9 cellular contexts compared by ENCODE assay signal in the genomic region with DNA sequence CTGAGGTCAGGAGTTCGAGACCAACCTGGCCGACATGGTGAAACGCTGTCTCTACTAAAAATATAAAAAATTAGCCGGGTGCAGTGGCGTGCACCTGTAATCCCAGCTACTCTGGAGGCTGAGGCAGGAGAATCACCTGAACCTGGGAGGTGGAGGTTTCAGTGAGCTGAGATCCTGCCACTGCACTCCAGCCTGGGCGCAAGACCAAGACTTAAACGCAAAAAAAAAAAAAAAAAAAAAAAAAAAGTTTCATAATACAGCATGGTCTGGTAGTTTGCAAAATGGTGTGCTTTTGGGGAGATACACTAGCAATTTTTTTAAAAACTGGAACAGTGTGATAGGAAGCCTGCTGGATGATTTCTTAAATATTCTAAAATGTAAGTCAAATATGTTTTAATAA. TPM values are rescaled to one million over a fixed set of nuclear protein-coding genes. Genes with fewer than 3 reads are reported as not detected.
A peak's percentile ranks its signal among the peaks of the same experiment; 100 is the strongest.
DNase-seq lines count a peak whose midpoint lies in the region; ATAC-seq, FAIRE-seq and TF ChIP-seq lines count a peak whose summit lies in the region.
"Not testable (repeated sequence)": the region's sequence is repeated elsewhere in the genome, so short reads cannot be mapped to it uniquely, and the experiment has no call there.
"Had no signal": no experiment of that assay in that cellular context is flagged by ENCODE, and none has a peak within 500 bp of the region (broad histone marks: within the 10 kb centered on the region; RNA-seq: fewer than 3 reads in every experiment).

No MANE protein-coding gene starts in this region.

- not testable (repeated sequence) for H4K5ac ChIP-seq in H1 (ENCODE audit: insufficient read length, low read depth, low read length)

- H3K36me3 Mint-ChIP-seq in T-helper 17 cell (ENCODE audit: low read depth), result not testable (repeated sequence)
- H3K36me3 Mint-ChIP-seq in activated T-cell treated with anti-CD3 and anti-CD28 coated beads, Interleukin-2, amount 50 U/mL, for 24 hours (ENCODE audit: low read depth), result peaks cover 90% of the 10 kb centered on the region
- peaks cover 51% of the 10 kb centered on the region for H3K36me3 Mint-ChIP-seq in activated naive CD4-positive, alpha-beta T cell treated with anti-CD3 and anti-CD28 coated beads, Interleukin-2, amount 50 U/mL, for 24 hours
- H3K36me3 Mint-ChIP-seq in neural crest cell (ENCODE audit: low read depth) (peaks cover 59% of the 10 kb centered on the region), type B pancreatic cell (peaks cover 68% of the 10 kb centered on the region)

- not testable (repeated sequence) for H2BK15ac ChIP-seq in H1 (ENCODE audit: low read length)

- peak; percentile 9 for DNase-seq in DND-41
- DNase-seq in T-helper 17 cell; activated T-cell treated with anti-CD3 and anti-CD28 coated beads, Interleukin-2, amount 50 U/mL, for 24 hours; H1 (ENCODE audit: low read depth in 1 of 2, low spot score in 2 of 2); neural crest cell (ENCODE audit: low read depth, low spot score); type B pancreatic cell (ENCODE audit: extremely low spot score, unreplicated experiment): not testable (repeated sequence)

- not testable (repeated sequence) for H4K8ac ChIP-seq in H1 (ENCODE audit: extremely low read depth, insufficient read depth, low read length)

- not testable (repeated sequence) for FAIRE-seq in H1 (lab: Jason Lieb, UNC)

- H3F3A ChIP-seq in Loucy (ENCODE audit: low read depth), result peaks cover 11% of the 10 kb centered on the region; the same call in 1 of the 2 replicates

- not testable (repeated sequence) for H2AK5ac ChIP-seq in H1 (ENCODE audit: low read depth, low read length)

- not testable (repeated sequence) for ATAC-seq in DND-41 (ENCODE audit: insufficient read depth, low read depth); T-helper 17 cell

- not testable (repeated sequence) for H2BK20ac ChIP-seq in H1 (ENCODE audit: low read length)

- H3K27ac Mint-ChIP-seq in T-helper 17 cell, result peak overlapping the region; percentile 14
- peak overlapping the region; percentile 83 for H3K27ac Mint-ChIP-seq in activated T-cell treated with anti-CD3 and anti-CD28 coated beads, Interleukin-2, amount 50 U/mL, for 24 hours
- H3K27ac Mint-ChIP-seq in activated naive CD4-positive, alpha-beta T cell treated with anti-CD3 and anti-CD28 coated beads, Interleukin-2, amount 50 U/mL, for 24 hours, result peak overlapping the region; percentile 68
- not testable (repeated sequence) for H3K27ac Mint-ChIP-seq in neural crest cell (ENCODE audit: unreplicated experiment); type B pancreatic cell

- H3K14ac ChIP-seq in H1 (ENCODE audit: insufficient read length), result not testable (repeated sequence)

- not testable (repeated sequence) for TF ChIP-seq EP300 in H1 (IDR thresholded peaks at IDR 0.05; ENCODE audit: borderline replicate concordance in 1 of 2, low read depth in 2 of 2, low read length in 2 of 2)

- H3K23ac ChIP-seq in H1 (ENCODE audit: insufficient read length), result not testable (repeated sequence)

- H3K79me1 ChIP-seq in H1 (ENCODE audit: low read depth, low read length), result not testable (repeated sequence)

- H3K27ac ChIP-seq in DND-41 (ENCODE audit: low read length); H1 (ENCODE audit: low read depth, low read length): not testable (repeated sequence)

- peaks cover 69% of the 10 kb centered on the region for H3K79me2 ChIP-seq in DND-41 (ENCODE audit: insufficient read depth, low read length)
- peaks cover 78% of the 10 kb centered on the region for H3K79me2 ChIP-seq in Loucy (ENCODE audit: insufficient read depth, low read length)
- peaks cover 13 to 57% of the 10 kb centered on the region in 2 experiments for H3K79me2 ChIP-seq in H1 (ENCODE audit: control insufficient read depth in 1 of 2, insufficient read depth in 2 of 2, low read length in 2 of 2)

- H3K36me3 ChIP-seq in DND-41 (ENCODE audit: insufficient read depth, low read length) (peaks cover 90% of the 10 kb centered on the region), Loucy (ENCODE audit: insufficient read depth, low read length) (peaks cover 83% of the 10 kb centered on the region), H1 (ENCODE audit: control insufficient read depth in 2 of 4, insufficient read depth in 4 of 4, low read length in 3 of 4) (peaks cover 19 to 85% (median 59%) of the 10 kb centered on the region in 4 experiments)

- H4K20me1 ChIP-seq in DND-41 (ENCODE audit: insufficient read depth, low read length) (peaks cover 85% of the 10 kb centered on the region), Loucy (ENCODE audit: insufficient read depth, low read length, poor library complexity, severe bottlenecking) (peaks cover 89% of the 10 kb centered on the region), H1 (replicated peaks in 1 of 2; ENCODE audit: control insufficient read depth in 1 of 2, insufficient read depth in 2 of 2, low read length in 2 of 2) (peaks cover 20 to 26% of the 10 kb centered on the region in 2 experiments)

- H4K91ac ChIP-seq in H1 (replicated peaks; ENCODE audit: insufficient read length, low read length), result not testable (repeated sequence)

- 100% methylated on average over 5 of the region's 7 CpGs; no CpG with 5 or more reads in 1 of the 2 experiments for WGBS in H1 (ENCODE audit: extremely low coverage in 1 of 2, insufficient coverage in 1 of 2, insufficient read length in 1 of 2, insufficient replicate concordance in 2 of 2, low coverage in 1 of 2, low lambda C conversion rate in 2 of 2, missing lambda C conversion rate in 1 of 2), 2 experiments

- POLR2A ChIA-PET in H1 (lab: Charles Lee; ENCODE audit: partially characterized antibody), result interaction anchor here (0.8 to 1.5 kb wide), 2 partner anchors 7 to 13 kb away, joined by 3 to 5 read pairs; no protein-coding TSS in a partner anchor

- H3K9me2 ChIP-seq in Loucy (replicated peaks; ENCODE audit: low read depth, low read length), result not testable (repeated sequence)

- H3K27me3 ChIP-seq in DND-41 (ENCODE audit: insufficient read depth, low read length, poor library complexity); Loucy (ENCODE audit: insufficient read depth, low read length, poor library complexity, severe bottlenecking); H1 (replicated peaks in 1 of 4; ENCODE audit: control insufficient read depth in 3 of 4, extremely low read depth in 1 of 4, insufficient read depth in 3 of 4, low read length in 3 of 4): not testable (repeated sequence)

- not testable (repeated sequence) for H3K18ac ChIP-seq in H1 (ENCODE audit: extremely low read depth, low read length)

- H2BK5ac ChIP-seq in H1 (ENCODE audit: low read depth, low read length), result not testable (repeated sequence)

- H3K4me1 Mint-ChIP-seq in T-helper 17 cell, result peaks cover 15% of the 10 kb centered on the region
- peaks cover 62% of the 10 kb centered on the region for H3K4me1 Mint-ChIP-seq in activated T-cell treated with anti-CD3 and anti-CD28 coated beads, Interleukin-2, amount 50 U/mL, for 24 hours (ENCODE audit: low read depth)
- H3K4me1 Mint-ChIP-seq in activated naive CD4-positive, alpha-beta T cell treated with anti-CD3 and anti-CD28 coated beads, Interleukin-2, amount 50 U/mL, for 24 hours, result peaks cover 69% of the 10 kb centered on the region
- H3K4me1 Mint-ChIP-seq in neural crest cell, result peaks cover 85% of the 10 kb centered on the region
- H3K4me1 Mint-ChIP-seq in type B pancreatic cell (ENCODE audit: unreplicated experiment), result peaks cover 58% of the 10 kb centered on the region

- not testable (repeated sequence) for H3K27me3 Mint-ChIP-seq in T-helper 17 cell; activated T-cell treated with anti-CD3 and anti-CD28 coated beads, Interleukin-2, amount 50 U/mL, for 24 hours; activated naive CD4-positive, alpha-beta T cell treated with anti-CD3 and anti-CD28 coated beads, Interleukin-2, amount 50 U/mL, for 24 hours; type B pancreatic cell
- peaks cover 20% of the 10 kb centered on the region for H3K27me3 Mint-ChIP-seq in neural crest cell (ENCODE audit: low read depth)

- H3K4me1 ChIP-seq in DND-41 (ENCODE audit: insufficient read depth, low read length) (peaks cover 33% of the 10 kb centered on the region), Loucy (ENCODE audit: insufficient read depth, low read length, poor library complexity, severe bottlenecking) (peaks cover 41% of the 10 kb centered on the region)
- H3K4me1 ChIP-seq in H1 (replicated peaks in 1 of 4; ENCODE audit: control insufficient read depth in 3 of 4, insufficient read depth in 4 of 4, low read length in 3 of 4), result not testable (repeated sequence)

- CTCF ChIA-PET in H1 (lab: Charles Lee; ENCODE audit: partially characterized antibody), result interaction anchor here (1.0 kb wide), 1 partner anchor 44 kb away, joined by 3 read pairs; no protein-coding TSS in a partner anchor

- not testable (repeated sequence) for H3K23me2 ChIP-seq in H1 (ENCODE audit: low read depth, low read length)

- TF ChIP-seq RAD21 in H1 (IDR thresholded peaks at IDR 0.05 in 1 of 2, conservative IDR thresholded peaks at IDR 0.05 in 1 of 2; ENCODE audit: low read depth in 2 of 2, low read length in 2 of 2), result not testable (repeated sequence)

- not testable (repeated sequence) for H3K4me3 ChIP-seq in DND-41 (ENCODE audit: low read depth in 1 of 2, low read length in 2 of 2); H1 (ENCODE audit: extremely low read depth in 1 of 4, insufficient read depth in 2 of 4, low read depth in 3 of 4, low read length in 4 of 4)
- peak overlapping the region; percentile 87 for H3K4me3 ChIP-seq in Loucy (ENCODE audit: low read length, poor library complexity, severe bottlenecking)

- not testable (repeated sequence) for H3K4ac ChIP-seq in H1 (replicated peaks; ENCODE audit: insufficient read length, low read depth, low read length)

- not testable (repeated sequence) for H2AFZ ChIP-seq in DND-41 (ENCODE audit: low read depth, low read length); Loucy (ENCODE audit: low read length); H1 (ENCODE audit: low read length)

- not testable (repeated sequence) for H2BK12ac ChIP-seq in H1 (ENCODE audit: low read depth, low read length)

- not testable (repeated sequence) for H3K9me3 Mint-ChIP-seq in activated T-cell treated with anti-CD3 and anti-CD28 coated beads, Interleukin-2, amount 50 U/mL, for 24 hours; activated naive CD4-positive, alpha-beta T cell treated with anti-CD3 and anti-CD28 coated beads, Interleukin-2, amount 50 U/mL, for 24 hours; neural crest cell; type B pancreatic cell

- H3K9me3 ChIP-seq in DND-41 (ENCODE audit: insufficient read depth, low read length, severe bottlenecking); Loucy (ENCODE audit: insufficient read depth, low read depth, low read length); T-helper 17 cell (ENCODE audit: control insufficient read depth, low read length, poor library complexity, severe bottlenecking); H1 (ENCODE audit: insufficient read depth in 2 of 2, low read depth in 1 of 2, low read length in 1 of 2): not testable (repeated sequence)

- H3K4me3 Mint-ChIP-seq in T-helper 17 cell, result not testable (repeated sequence)
- peak overlapping the region; percentile 99 for H3K4me3 Mint-ChIP-seq in activated T-cell treated with anti-CD3 and anti-CD28 coated beads, Interleukin-2, amount 50 U/mL, for 24 hours
- peak overlapping the region; percentile 98 for H3K4me3 Mint-ChIP-seq in activated naive CD4-positive, alpha-beta T cell treated with anti-CD3 and anti-CD28 coated beads, Interleukin-2, amount 50 U/mL, for 24 hours
- H3K4me3 Mint-ChIP-seq in neural crest cell (peak overlapping the region; percentile 100), type B pancreatic cell (peak overlapping the region; percentile 26)

- not testable (repeated sequence) for H3K56ac ChIP-seq in H1 (replicated peaks; ENCODE audit: insufficient read length, low read depth, low read length)

- peak in 1 of 2 experiments; percentile 7; a peak in 2 of 3 replicates for TF ChIP-seq POLR2A in H1 (IDR thresholded peaks at IDR 0.05; ENCODE audit: control extremely low read depth in 1 of 2, low read depth in 2 of 2, low read length in 2 of 2)

- H3K4me2 ChIP-seq in DND-41 (ENCODE audit: insufficient read depth, low read length), result peak overlapping the region; percentile 8; the same call in 1 of the 2 replicates
- peak overlapping the region; percentile 97 for H3K4me2 ChIP-seq in Loucy (ENCODE audit: low read depth, low read length, poor library complexity, severe bottlenecking)
- H3K4me2 ChIP-seq in H1 (ENCODE audit: insufficient read depth in 1 of 2, low read depth in 2 of 2, low read length in 2 of 2), result not testable (repeated sequence)

- TF ChIP-seq CTCF in DND-41 (IDR thresholded peaks at IDR 0.05; ENCODE audit: borderline replicate concordance, extremely low read depth, low read length, poor library complexity, severe bottlenecking); Loucy (conservative IDR thresholded peaks at IDR 0.05; ENCODE audit: low read length); H1 (IDR thresholded peaks at IDR 0.05; ENCODE audit: control extremely low read depth in 1 of 3, insufficient read depth in 1 of 3, low read depth in 1 of 3, low read length in 3 of 3); neural crest cell (conservative IDR thresholded peaks at IDR 0.05); type B pancreatic cell (conservative IDR thresholded peaks at IDR 0.05): not testable (repeated sequence)

- H3K9ac ChIP-seq in DND-41 (ENCODE audit: low read depth, low read length); H1 (replicated peaks in 1 of 4; ENCODE audit: extremely low read depth in 1 of 4, low read depth in 3 of 4, low read length in 3 of 4): not testable (repeated sequence)
- peak overlapping the region; percentile 11 for H3K9ac ChIP-seq in Loucy (ENCODE audit: low read depth, low read length, poor library complexity, severe bottlenecking)

- not testable (repeated sequence) for H2BK120ac ChIP-seq in H1 (replicated peaks; ENCODE audit: low read depth, low read length)

RNA-seq across cellular contexts. Expression of a gene that starts 5.4 kb away (rescaled TPM):
- total RNA-seq in T-helper 17 cell, result 1 to 10 TPM; 6.9 to 9.1 TPM
- total RNA-seq in H1 (2021; fragmentation: NEBNext Ultra II Directional; extraction: Animal tissue kit (Norgen Biotek cat#: 25700)), result 28.2 and 36.9 TPM in 2 replicates
- 7.6 and 11.5 TPM in 2 replicates for polyA plus RNA-seq in H1 (2011; rRNA removed)
- polyA plus RNA-seq in H1 (2011; cell fraction: cytosol; rRNA removed), result 15.6 TPM
- polyA plus RNA-seq in H1 (2011; cell fraction: nucleus; rRNA removed), result 22.8 TPM
- 6.7 to 18.2 TPM (median 7.5 TPM) in 4 replicates for polyA plus RNA-seq in H1 (2012, experiment 1 of 2)
- polyA plus RNA-seq in H1 (2012, experiment 2 of 2), result 0.84 TPM
- 20.9 TPM for polyA plus RNA-seq in H1 (2013, experiment 1 of 2)
- polyA plus RNA-seq in H1 (2013, experiment 2 of 2), result 16.5 TPM
- polyA minus RNA-seq in H1 (2011; rRNA and poly(A)+ RNA removed), result 24.9 and 26.4 TPM in 2 replicates
- polyA minus RNA-seq in H1 (2011; cell fraction: cytosol; rRNA and poly(A)+ RNA removed), result 6.1 TPM
- 339 TPM for polyA minus RNA-seq in H1 (2011; cell fraction: nucleus; rRNA and poly(A)+ RNA removed)
- total RNA-seq in neural crest cell, result 40.6 and 40.9 TPM in 2 replicates
- 5.3 and 21.8 TPM in 2 replicates for total RNA-seq in type B pancreatic cell (ENCODE audit: low replicate concordance)

RNA-seq across cellular contexts. Expression of a gene that starts 45.5 kb away (rescaled TPM):
- 1 to 10 TPM in 1 of 2 donors, not detected in 1; 1.1 TPM for total RNA-seq in T-helper 17 cell
- total RNA-seq in H1 (2021; fragmentation: NEBNext Ultra II Directional; extraction: Animal tissue kit (Norgen Biotek cat#: 25700)), result 0.20 and 0.23 TPM in 2 replicates
- polyA plus RNA-seq in H1 (2011; rRNA removed), result 0.39 and 0.74 TPM in 2 replicates
- polyA plus RNA-seq in H1 (2011; cell fraction: cytosol; rRNA removed), result 0.63 TPM
- 0.58 TPM for polyA plus RNA-seq in H1 (2011; cell fraction: nucleus; rRNA removed)
- polyA plus RNA-seq in H1 (2012, experiment 1 of 2), result 0.11 to 0.51 TPM (median 0.29 TPM) in 4 replicates
- polyA plus RNA-seq in H1 (2012, experiment 2 of 2), result not detected
- polyA plus RNA-seq in H1 (2013, experiment 1 of 2), result 0.79 TPM
- 0.72 TPM for polyA plus RNA-seq in H1 (2013, experiment 2 of 2)
- 3.1 and 4.2 TPM in 2 replicates for polyA minus RNA-seq in H1 (2011; rRNA and poly(A)+ RNA removed)
- polyA minus RNA-seq in H1 (2011; cell fraction: cytosol; rRNA and poly(A)+ RNA removed), result not detected
- polyA minus RNA-seq in H1 (2011; cell fraction: nucleus; rRNA and poly(A)+ RNA removed), result 3.6 TPM
- 0.28 and 0.84 TPM in 2 replicates for total RNA-seq in neural crest cell
- 2.8 and 4.2 TPM in 2 replicates for total RNA-seq in type B pancreatic cell (ENCODE audit: low replicate concordance)
- total RNA-seq: PC-3 had no signal
